13 cellular contexts compared by ENCODE assay signal in genomic region chr10:114682532-114682931, GRCh38. TPM values are rescaled to one million over a fixed set of nuclear protein-coding genes. Genes with fewer than 3 reads are reported as not detected.
DNase-seq lines count a peak whose midpoint lies in the region; ATAC-seq and TF ChIP-seq lines count a peak whose summit lies in the region.
"Had no signal": no experiment of that assay in that cellular context is flagged by ENCODE, and none has a peak within 500 bp of the region (broad histone marks: within the 10 kb centered on the region; RNA-seq: fewer than 3 reads in every experiment).

No MANE protein-coding gene starts in this region.

- H3K36me3 ChIP-seq in BE2C (no peaks in the 10 kb centered on the region), SJSA1 (no peaks in the 10 kb centered on the region), endocrine pancreas (ENCODE audit: control insufficient read depth, insufficient read depth, low read length) (no peaks in the 10 kb centered on the region), neural progenitor cell (no peaks in the 10 kb centered on the region), tibial artery (no peaks in the 10 kb centered on the region)

- H3K27ac ChIP-seq in SJSA1: peak overlapping the region; percentile 85
- no peak overlapping the region for H3K27ac ChIP-seq in neural progenitor cell
- H3K27ac ChIP-seq in tibial artery: peak overlapping the region in 1 of 2 donors; percentile 30

- no peaks in the 10 kb centered on the region for H3K9me3 ChIP-seq in BE2C
- H3K9me3 ChIP-seq in SJSA1 (replicated peaks): no peaks in the 10 kb centered on the region
- H3K9me3 ChIP-seq in endocrine pancreas (ENCODE audit: control insufficient read depth, low read length): no peaks in the 10 kb centered on the region
- no peaks in the 10 kb centered on the region for H3K9me3 ChIP-seq in neural progenitor cell (ENCODE audit: low read depth)
- H3K9me3 ChIP-seq in tibial artery: no peaks in the 10 kb centered on the region

- H3K9ac ChIP-seq in endocrine pancreas (ENCODE audit: control insufficient read depth, insufficient read depth, low read length) (no peak overlapping the region), neural progenitor cell (no peak overlapping the region)

- H3K4me3 Mint-ChIP-seq in neural progenitor cell: no peak overlapping the region
- no peak overlapping the region for H3K4me3 Mint-ChIP-seq in natural killer cell treated with Interleukin-12 subunit alpha and Interleukin-12 subunit beta and Interleukin-15 and Interleukin-18, amount 100 ng/mL, for 72 hours
- H3K4me3 Mint-ChIP-seq: activated naive CD8-positive, alpha-beta T cell treated with anti-CD3 and anti-CD28 coated beads for 36 hours had no signal

- H2AFZ ChIP-seq in neural progenitor cell (replicated peaks): no peak overlapping the region

- no peak for DNase-seq in BE2C
- no peak for DNase-seq in SJSA1 (ENCODE audit: low read depth in 1 of 2, low spot score in 2 of 2)
- DNase-seq in neural progenitor cell (ENCODE audit: low spot score): no peak
- DNase-seq in posterior vena cava (ENCODE audit: low spot score): no peak
- DNase-seq in kidney tubule cell (ENCODE audit: low spot score): no peak
- no peak for DNase-seq in natural killer cell treated with Interleukin-12 subunit alpha and Interleukin-12 subunit beta and Interleukin-15 and Interleukin-18, amount 100 ng/mL, for 72 hours (ENCODE audit: low spot score)
- no peak for DNase-seq in tibial artery
- DNase-seq: activated CD4-positive, CD25-positive, alpha-beta regulatory T cell treated with anti-CD3 and anti-CD28 coated beads, Interleukin-2, amount 50 U/mL, for 72 hours; activated naive CD8-positive, alpha-beta T cell treated with anti-CD3 and anti-CD28 coated beads for 36 hours; NCI-H2227 treated with DMSO at 0.1 percent for 48 hours; stimulated activated naive CD8-positive, alpha-beta T cell treated with anti-CD3 and anti-CD28 coated beads, Interleukin-15, Interleukin-2, amounts not matched to agents 100 U/mL and 50 U/mL, for 24 hours had no signal

- H3K36me3 Mint-ChIP-seq in neural progenitor cell: no peaks in the 10 kb centered on the region
- no peaks in the 10 kb centered on the region for H3K36me3 Mint-ChIP-seq in natural killer cell treated with Interleukin-12 subunit alpha and Interleukin-12 subunit beta and Interleukin-15 and Interleukin-18, amount 100 ng/mL, for 72 hours
- H3K36me3 Mint-ChIP-seq: activated naive CD8-positive, alpha-beta T cell treated with anti-CD3 and anti-CD28 coated beads for 36 hours had no signal

- H3K27me3 Mint-ChIP-seq in neural progenitor cell (ENCODE audit: insufficient read depth, low read depth): peaks cover 7% of the 10 kb centered on the region
- peaks cover 6 to 9% of the 10 kb centered on the region in 2 donors for H3K27me3 Mint-ChIP-seq in natural killer cell treated with Interleukin-12 subunit alpha and Interleukin-12 subunit beta and Interleukin-15 and Interleukin-18, amount 100 ng/mL, for 72 hours
- H3K27me3 Mint-ChIP-seq: activated naive CD8-positive, alpha-beta T cell treated with anti-CD3 and anti-CD28 coated beads for 36 hours had no signal

- H3K4me3 ChIP-seq in BE2C (ENCODE audit: low read depth, low read length) (peak overlapping the region; percentile 75), SJSA1 (no peak overlapping the region), endocrine pancreas (ENCODE audit: control insufficient read depth, insufficient read depth, low read length) (peak overlapping the region; percentile 20), neural progenitor cell (no peak overlapping the region), tibial artery (peak overlapping the region in 1 of 2 donors; percentile 21)
- H3K4me3 ChIP-seq: smooth muscle cell had no signal

- peak overlapping the region; percentile 46 for H3K4me2 ChIP-seq in neural progenitor cell
- H3K4me2 ChIP-seq: smooth muscle cell had no signal

- TF ChIP-seq CTCF in BE2C (IDR thresholded peaks at IDR 0.05; ENCODE audit: low read depth, low read length): no peak
- TF ChIP-seq CTCF in neural progenitor cell (IDR thresholded peaks at IDR 0.05): no peak
- no peak for TF ChIP-seq CTCF in tibial artery (IDR thresholded peaks at IDR 0.05)

- H3K79me2 ChIP-seq in neural progenitor cell (ENCODE audit: low read depth): no peaks in the 10 kb centered on the region

- ATAC-seq in natural killer cell treated with Interleukin-12 subunit alpha and Interleukin-12 subunit beta and Interleukin-15 and Interleukin-18, amount 100 ng/mL, for 72 hours: no peak
- ATAC-seq: stimulated activated naive CD8-positive, alpha-beta T cell treated with anti-CD3 and anti-CD28 coated beads, Interleukin-15, Interleukin-2, amounts not matched to agents 100 U/mL and 50 U/mL, for 24 hours had no signal

- no peaks in the 10 kb centered on the region for H3K9me3 Mint-ChIP-seq in neural progenitor cell
- no peaks in the 10 kb centered on the region for H3K9me3 Mint-ChIP-seq in natural killer cell treated with Interleukin-12 subunit alpha and Interleukin-12 subunit beta and Interleukin-15 and Interleukin-18, amount 100 ng/mL, for 72 hours
- H3K9me3 Mint-ChIP-seq: activated naive CD8-positive, alpha-beta T cell treated with anti-CD3 and anti-CD28 coated beads for 36 hours had no signal

- peaks cover 36% of the 10 kb centered on the region for H3K4me1 ChIP-seq in BE2C
- H3K4me1 ChIP-seq in SJSA1 (replicated peaks): peaks cover 73% of the 10 kb centered on the region
- H3K4me1 ChIP-seq in endocrine pancreas (ENCODE audit: control insufficient read depth, insufficient read depth, low read length): peaks cover 33% of the 10 kb centered on the region
- H3K4me1 ChIP-seq in neural progenitor cell: peaks cover 45% of the 10 kb centered on the region
- peaks cover 4 to 37% (median 24%) of the 10 kb centered on the region in 4 donors for H3K4me1 ChIP-seq in tibial artery

- H3K4me1 Mint-ChIP-seq in neural progenitor cell: peaks cover 55% of the 10 kb centered on the region
- H3K4me1 Mint-ChIP-seq in natural killer cell treated with Interleukin-12 subunit alpha and Interleukin-12 subunit beta and Interleukin-15 and Interleukin-18, amount 100 ng/mL, for 72 hours (ENCODE audit: low read depth in 2 of 2): no peaks in the 10 kb centered on the region
- H3K4me1 Mint-ChIP-seq: activated naive CD8-positive, alpha-beta T cell treated with anti-CD3 and anti-CD28 coated beads for 36 hours had no signal

- H3K27me3 ChIP-seq in BE2C: no peaks in the 10 kb centered on the region
- H3K27me3 ChIP-seq in SJSA1 (replicated peaks): no peaks in the 10 kb centered on the region
- no peaks in the 10 kb centered on the region for H3K27me3 ChIP-seq in endocrine pancreas (ENCODE audit: control insufficient read depth, insufficient read depth, low read length)
- no peaks in the 10 kb centered on the region for H3K27me3 ChIP-seq in neural progenitor cell
- no peaks in the 10 kb centered on the region for H3K27me3 ChIP-seq in tibial artery

- H4K20me1 ChIP-seq in neural progenitor cell (ENCODE audit: low read depth): no peaks in the 10 kb centered on the region

- no peak overlapping the region for H3K27ac Mint-ChIP-seq in neural progenitor cell
- H3K27ac Mint-ChIP-seq in natural killer cell treated with Interleukin-12 subunit alpha and Interleukin-12 subunit beta and Interleukin-15 and Interleukin-18, amount 100 ng/mL, for 72 hours: no peak overlapping the region
- H3K27ac Mint-ChIP-seq: activated naive CD8-positive, alpha-beta T cell treated with anti-CD3 and anti-CD28 coated beads for 36 hours had no signal

- peaks cover 16% of the 10 kb centered on the region for H3F3A ChIP-seq in neural progenitor cell (ENCODE audit: low read depth)

- intact Hi-C loops in posterior vena cava (cut with DNase I) (loop anchor here in 1 of 2 donors (10.0 kb wide), 1 partner anchor 48 kb away; no protein-coding TSS in a partner anchor), tibial artery (cut with DNase I; ENCODE audit: low total_unique reads) (no loop called here)

RNA-seq across cellular contexts. Expression of gene ABLIM1, which starts 24.5 kb away (rescaled TPM):
- 44.0 TPM for polyA plus RNA-seq in BE2C (2012; ENCODE audit: insufficient read depth, insufficient read length, low read depth)
- 5.4 and 10.4 TPM in 2 replicates for total RNA-seq in SJSA1 (2014; rRNA removed; shearing (Covaris generic))
- 39.8 and 49.0 TPM in 2 replicates for total RNA-seq in neural progenitor cell (ENCODE audit: low replicate concordance)
- total RNA-seq in posterior vena cava: 100 to 1,000 TPM in 1 of 2 donors, 10 to 100 TPM in 1; 79.4 to 123 TPM
- 10 to 100 TPM in 1 of 2 donors, 1 to 10 TPM in 1; 7.9 to 11.0 TPM for total RNA-seq in natural killer cell treated with Interleukin-12 subunit alpha and Interleukin-12 subunit beta and Interleukin-15 and Interleukin-18, amount 100 ng/mL, for 72 hours

Comparison
In these comparisons a context has a peak if more than half of its experiments do, and no peak if none do; other contexts are left out.
1. H3K4me3 ChIP-seq: peak in BE2C (single experiment) and endocrine pancreas (single experiment); none in SJSA1 (single experiment) and neural progenitor cell (single experiment).